1 cellular context compared by ENCODE assay signal in the genomic region with DNA sequence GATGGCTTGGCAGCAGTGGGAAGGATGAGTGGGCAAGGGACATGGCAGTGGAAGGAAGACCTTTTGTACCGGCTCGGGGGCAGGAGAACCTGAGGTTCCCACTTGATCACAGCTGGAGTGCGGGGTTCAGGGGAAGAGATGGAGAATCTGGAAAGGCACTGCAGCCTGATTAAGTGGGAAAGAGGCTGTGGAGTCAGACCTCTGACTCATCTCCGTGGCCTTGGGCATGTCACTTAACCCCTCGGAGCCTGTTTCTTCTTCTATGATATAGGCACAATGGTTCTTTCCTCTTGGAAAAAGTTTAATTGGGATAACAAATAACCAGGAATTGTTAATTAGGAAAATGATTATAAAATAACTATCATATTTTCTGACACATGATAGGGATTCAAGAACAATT.
A peak's percentile ranks its signal among the peaks of the same experiment; 100 is the strongest.
TF ChIP-seq lines count a peak whose summit lies in the region.

No MANE protein-coding gene starts in this region.

TF ChIP-seq in endothelial cell of umbilical vein, 7 proteins besides CTCF, POLR2A, EP300 and RAD21:
- TF ChIP-seq FOS (IDR thresholded peaks at IDR 0.05; ENCODE audit: borderline replicate concordance, insufficient read depth, low read length) (peak; percentile 36), GATA2 (IDR thresholded peaks at IDR 0.05; ENCODE audit: insufficient read depth, insufficient read length, low read depth, low read length) (no peak), MYC (IDR thresholded peaks at IDR 0.05; ENCODE audit: low read depth, low read length) (no peak), EZH2 (IDR thresholded peaks at IDR 0.05; ENCODE audit: borderline replicate concordance, low read depth, low read length, severe bottlenecking) (no peak)
